ENCODE assay signal across 28 cellular contexts in genomic region chr1:237467320-237467719, GRCh38.
"Had no signal": no experiment of that assay in that cellular context is flagged by ENCODE, and none has a peak within 500 bp of the region (broad histone marks: within the 10 kb centered on the region; RNA-seq: fewer than 3 reads in every experiment).

No MANE protein-coding gene starts in this region.

- H3K9me3 ChIP-seq: colonic mucosa, gastrocnemius medialis, ovary, stomach, thyroid gland, vagina had no signal

- H3K4me1 ChIP-seq: colonic mucosa, gastrocnemius medialis, stomach, thyroid gland, vagina had no signal

- H3K27me3 ChIP-seq: colonic mucosa, gastrocnemius medialis, ovary, stomach, thyroid gland, vagina had no signal

- DNase-seq: colonic mucosa; effector CD8-positive, alpha-beta T cell; endodermal cell; foreskin fibroblast; gastrocnemius medialis; head of caudate nucleus; hippocampal formation; immature natural killer cell; islet precursor cell; kidney glomerular epithelial cell; mesenchymal stem cell; midbrain; naive thymus-derived CD8-positive, alpha-beta T cell; nephron progenitor cell; occipital lobe; ovary; retina; stimulated activated CD4-positive, alpha-beta T cell treated with anti-CD3 and anti-CD28 coated beads, Interleukin-2, amount 100 ng/mL, for 24 hours; stimulated activated CD4-positive, alpha-beta T cell treated with anti-CD3 and anti-CD28 coated beads, Interleukin-4, amount 100 ng/mL, for 24 hours; stimulated activated naive CD4-positive, alpha-beta T cell treated with Interleukin-2 at 50 U/mL for 16 hours; stomach; thyroid gland; trophoblast cell had no signal

- H3K4me3 ChIP-seq: colonic mucosa, gastrocnemius medialis, ovary, stomach, thyroid gland, vagina had no signal

- H3K27ac ChIP-seq: colonic mucosa, epithelial cell of prostate, gastrocnemius medialis, ovary, stomach, thyroid gland, vagina had no signal

- H3K36me3 ChIP-seq: colonic mucosa, gastrocnemius medialis, ovary, stomach, thyroid gland, vagina had no signal

- ATAC-seq: esophagus mucosa; gastrocnemius medialis; naive thymus-derived CD8-positive, alpha-beta T cell; sciatic nerve; stimulated activated effector memory CD8-positive, alpha-beta T cell treated with anti-CD3 and anti-CD28 coated beads, Interleukin-12 subunit alpha, Interleukin-12 subunit beta, amount 100 ng/mL, for 72 hours had no signal
